1 cellular context compared by ENCODE assay signal in genomic region chr2:237154894-237155851, GRCh38.
TF ChIP-seq lines count a peak whose summit lies in the region.

No MANE protein-coding gene starts in this region.

TF ChIP-seq in A549, 52 proteins besides CTCF, POLR2A, EP300 and RAD21 (continued from another document):
- TF ChIP-seq, protein P1, sequence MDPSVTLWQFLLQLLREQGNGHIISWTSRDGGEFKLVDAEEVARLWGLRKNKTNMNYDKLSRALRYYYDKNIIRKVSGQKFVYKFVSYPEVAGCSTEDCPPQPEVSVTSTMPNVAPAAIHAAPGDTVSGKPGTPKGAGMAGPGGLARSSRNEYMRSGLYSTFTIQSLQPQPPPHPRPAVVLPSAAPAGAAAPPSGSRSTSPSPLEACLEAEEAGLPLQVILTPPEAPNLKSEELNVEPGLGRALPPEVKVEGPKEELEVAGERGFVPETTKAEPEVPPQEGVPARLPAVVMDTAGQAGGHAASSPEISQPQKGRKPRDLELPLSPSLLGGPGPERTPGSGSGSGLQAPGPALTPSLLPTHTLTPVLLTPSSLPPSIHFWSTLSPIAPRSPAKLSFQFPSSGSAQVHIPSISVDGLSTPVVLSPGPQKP (IDR thresholded peaks at IDR 0.05; ENCODE audit: low read depth, low read length) = no peak
- no peak for TF ChIP-seq USF2 (IDR thresholded peaks at IDR 0.05)
